Comparison of ENCODE assay signal across 20 cellular contexts in the genomic region with DNA sequence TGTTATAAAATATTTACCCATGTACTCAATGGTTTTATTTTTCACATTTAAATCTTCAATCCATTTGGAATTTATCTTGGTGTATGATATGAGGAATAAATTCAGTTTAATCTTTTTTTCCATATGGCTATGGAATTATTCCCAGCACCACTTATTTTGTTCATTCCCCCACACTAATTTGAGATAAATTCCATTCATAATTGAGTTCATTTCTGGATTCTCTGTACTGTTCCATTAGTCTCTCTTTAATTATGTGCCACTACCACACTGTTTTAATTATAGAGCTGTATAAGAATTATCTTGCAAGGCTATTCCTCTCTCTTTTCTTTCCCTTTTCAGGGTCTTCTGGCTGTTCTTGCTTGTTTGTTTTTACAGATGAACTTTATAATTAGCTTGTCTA.
"Had no signal": no experiment of that assay in that cellular context is flagged by ENCODE, and none has a peak within 500 bp of the region (broad histone marks: within the 10 kb centered on the region; RNA-seq: fewer than 3 reads in every experiment).

No MANE protein-coding gene starts in this region.

- H3K4me3 ChIP-seq: MG63, SJCRH30 had no signal

- DNase-seq: Karpas-422, KG1, MG63, NCI-H1092 treated with DMSO at 0.1 percent for 48 hours, NCI-H1436, NCI-H187, NCI-H2029, NCI-H2081 treated with DMSO at 0.1 percent for 48 hours, NCI-H2171, NCI-H226, NCI-H446, NCI-H510A, NCI-H524 treated with DMSO at 0.1 percent for 48 hours, NCI-H69, NCI-H774, SHP77 treated with DMSO at 0.1 percent for 48 hours, SJCRH30 had no signal

- ATAC-seq: HepG2, Panc1, Right ventricle myocardium inferior had no signal
